Comparison of ENCODE assay signal across 8 cellular contexts in genomic region chr21:44802396-44803153, GRCh38. TPM values are rescaled to one million over a fixed set of nuclear protein-coding genes. Genes with fewer than 3 reads are reported as not detected.
DNase-seq lines count a peak whose midpoint lies in the region; ATAC-seq and TF ChIP-seq lines count a peak whose summit lies in the region.

No MANE protein-coding gene starts in this region.

- H3K9ac ChIP-seq in iPS-18a (ENCODE audit: low read length): peak overlapping the region; percentile 78

- H3K9me3 ChIP-seq in iPS-18a (ENCODE audit: control insufficient read depth, low read depth, low read length): no peaks in the 10 kb centered on the region

- peak overlapping the region; percentile 91 for H3K4me3 ChIP-seq in iPS-18a (ENCODE audit: low read length)

- H3K27ac Mint-ChIP-seq in activated CD4-positive, alpha-beta memory T cell treated with anti-CD3 and anti-CD28 coated beads, Interleukin-2, amount 10 ng/mL, durations not matched to agents 7 days and 5 days: peak overlapping the region; percentile 63
- H3K27ac Mint-ChIP-seq in stimulated activated naive B cell treated with anti-CD40 and anti-IgM and Interleukin-4, amounts not matched to agents 10 μg/mL and 1 μg/mL and 100 μg/mL, for 72 hours: peak overlapping the region; percentile 89

- ATAC-seq in HG03521 (IDR thresholded peaks at IDR 0.05; ENCODE audit: unreplicated experiment) (peak; percentile 12), HG03354 (IDR thresholded peaks at IDR 0.05; ENCODE audit: poor library complexity, severe bottlenecking, unreplicated experiment) (no peak)
- ATAC-seq in stimulated activated naive B cell treated with anti-CD40 and anti-IgM and Interleukin-4, amounts not matched to agents 10 μg/mL and 1 μg/mL and 100 μg/mL, for 72 hours (replicated peaks): peak; percentile 8 to 19

- H3K27me3 ChIP-seq in iPS-18a (ENCODE audit: control insufficient read depth, insufficient read depth, low read length): no peaks in the 10 kb centered on the region

- peak overlapping the region; percentile 82 for H3K4me3 Mint-ChIP-seq in activated CD4-positive, alpha-beta memory T cell treated with anti-CD3 and anti-CD28 coated beads, Interleukin-2, amount 10 ng/mL, durations not matched to agents 7 days and 5 days
- peak overlapping the region; percentile 91 to 94 for H3K4me3 Mint-ChIP-seq in stimulated activated naive B cell treated with anti-CD40 and anti-IgM and Interleukin-4, amounts not matched to agents 10 μg/mL and 1 μg/mL and 100 μg/mL, for 72 hours

- DNase-seq in GM10248 (ENCODE audit: extremely low spot score): peak; percentile 34
- no peak for DNase-seq in activated CD4-positive, alpha-beta memory T cell treated with anti-CD3 and anti-CD28 coated beads, Interleukin-2, amount 10 ng/mL, durations not matched to agents 7 days and 5 days
- DNase-seq in stimulated activated naive B cell treated with anti-CD40 and anti-IgM and Interleukin-4, amounts not matched to agents 10 μg/mL and 1 μg/mL and 100 μg/mL, for 72 hours: no peak
- no peak for DNase-seq in activated CD4-positive, CD25-positive, alpha-beta regulatory T cell (lab: John Stamatoyannopoulos, UW)
- no peak for DNase-seq in activated CD4-positive, CD25-positive, alpha-beta regulatory T cell treated with anti-CD3 and anti-CD28 coated beads, Interleukin-2, amount 50 U/mL, for 72 hours

- H3K4me1 ChIP-seq in iPS-18a (ENCODE audit: control insufficient read depth, low read depth, low read length): peaks cover 9% of the 10 kb centered on the region

- POLR2A ChIA-PET in GM10248 (lab: Yijun Ruan, JAX): interaction anchor here (1.0 kb wide), 1 partner anchor 9 kb away, joined by 9 read pairs; no protein-coding TSS in a partner anchor
- POLR2A ChIA-PET in activated CD4-positive, alpha-beta memory T cell treated with anti-CD3 and anti-CD28 coated beads, Interleukin-2, amount 10 ng/mL, durations not matched to agents 7 days and 5 days (lab: Charles Lee): interaction anchor here (0.7 to 5.9 kb wide), 12 partner anchors 9 to 720 kb away, joined by 3 to 76 read pairs (median 11); partner anchors contain the start of genes PTTG1IP, SLX9 and SUMO3

- H3K27ac ChIP-seq in iPS-18a (ENCODE audit: low read length): peak overlapping the region; percentile 18

- CTCF ChIA-PET in GM10248 (lab: Yijun Ruan, JAX): interaction anchor here (1.3 to 7.2 kb wide), 7 partner anchors 9 to 147 kb away, joined by 3 to 38 read pairs (median 4); partner anchors contain the start of gene SUMO3
- CTCF ChIA-PET in activated CD4-positive, alpha-beta memory T cell treated with anti-CD3 and anti-CD28 coated beads, Interleukin-2, amount 10 ng/mL, durations not matched to agents 7 days and 5 days (lab: Charles Lee): interaction anchor here (1.0 to 6.1 kb wide), 13 partner anchors 9 to 334 kb away, joined by 3 to 84 read pairs (median 7); partner anchors contain the start of genes PTTG1IP and SUMO3

- H3K36me3 ChIP-seq in iPS-18a (ENCODE audit: control insufficient read depth, low read depth, low read length): peaks cover 36% of the 10 kb centered on the region

- H3K9me3 Mint-ChIP-seq in activated CD4-positive, alpha-beta memory T cell treated with anti-CD3 and anti-CD28 coated beads, Interleukin-2, amount 10 ng/mL, durations not matched to agents 7 days and 5 days: no peaks in the 10 kb centered on the region
- no peaks in the 10 kb centered on the region for H3K9me3 Mint-ChIP-seq in stimulated activated naive B cell treated with anti-CD40 and anti-IgM and Interleukin-4, amounts not matched to agents 10 μg/mL and 1 μg/mL and 100 μg/mL, for 72 hours

- H3K36me3 Mint-ChIP-seq in activated CD4-positive, alpha-beta memory T cell treated with anti-CD3 and anti-CD28 coated beads, Interleukin-2, amount 10 ng/mL, durations not matched to agents 7 days and 5 days (ENCODE audit: low read depth): peaks cover 50% of the 10 kb centered on the region
- H3K36me3 Mint-ChIP-seq in stimulated activated naive B cell treated with anti-CD40 and anti-IgM and Interleukin-4, amounts not matched to agents 10 μg/mL and 1 μg/mL and 100 μg/mL, for 72 hours: peaks cover 36 to 62% of the 10 kb centered on the region in 2 donors

- no peak for TF ChIP-seq CTCF in GM10248 (IDR thresholded peaks at IDR 0.05; ENCODE audit: control extremely low read depth, extremely low read depth, low read depth, missing control alignments)

- no peaks in the 10 kb centered on the region for H3K27me3 Mint-ChIP-seq in activated CD4-positive, alpha-beta memory T cell treated with anti-CD3 and anti-CD28 coated beads, Interleukin-2, amount 10 ng/mL, durations not matched to agents 7 days and 5 days
- H3K27me3 Mint-ChIP-seq in stimulated activated naive B cell treated with anti-CD40 and anti-IgM and Interleukin-4, amounts not matched to agents 10 μg/mL and 1 μg/mL and 100 μg/mL, for 72 hours: no peaks in the 10 kb centered on the region

- H3K4me1 Mint-ChIP-seq in activated CD4-positive, alpha-beta memory T cell treated with anti-CD3 and anti-CD28 coated beads, Interleukin-2, amount 10 ng/mL, durations not matched to agents 7 days and 5 days: peaks cover 39% of the 10 kb centered on the region
- H3K4me1 Mint-ChIP-seq in stimulated activated naive B cell treated with anti-CD40 and anti-IgM and Interleukin-4, amounts not matched to agents 10 μg/mL and 1 μg/mL and 100 μg/mL, for 72 hours: peaks cover 27 to 42% of the 10 kb centered on the region in 2 donors

RNA-seq across cellular contexts. Expression of gene UBE2G2, which starts 1.0 kb away (rescaled TPM):
- total RNA-seq in activated CD4-positive, alpha-beta memory T cell treated with anti-CD3 and anti-CD28 coated beads, Interleukin-2, amount 10 ng/mL, durations not matched to agents 7 days and 5 days: 10 to 100 TPM; 70.7 to 74.0 TPM

RNA-seq across cellular contexts. Expression of gene SUMO3, which starts 15.3 kb away (rescaled TPM):
- total RNA-seq in activated CD4-positive, alpha-beta memory T cell treated with anti-CD3 and anti-CD28 coated beads, Interleukin-2, amount 10 ng/mL, durations not matched to agents 7 days and 5 days: 10 to 100 TPM; 86.5 to 89.0 TPM
